In the genomic region with DNA sequence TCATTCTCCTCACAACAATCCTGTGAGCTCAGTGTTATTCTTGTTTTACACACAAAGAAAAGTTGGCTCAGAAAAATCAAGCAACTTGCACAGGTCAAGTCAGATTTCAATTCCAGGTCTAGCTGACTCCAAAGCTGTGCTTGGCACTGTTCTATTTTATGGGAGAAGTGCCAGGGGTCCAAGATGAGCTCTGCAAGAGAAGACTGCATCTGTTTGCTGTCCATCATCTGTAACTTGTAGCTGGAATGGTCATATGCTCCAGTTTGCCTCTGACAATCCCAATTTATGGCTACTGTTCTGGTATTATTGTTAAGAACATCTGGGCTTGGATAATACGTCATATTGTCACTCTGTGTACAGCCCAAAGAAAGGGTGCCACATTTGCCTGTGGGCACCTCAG, we compare ENCODE assay signal across 25 cellular contexts. TPM values are rescaled to one million over a fixed set of nuclear protein-coding genes. Genes with fewer than 3 reads are reported as not detected.
"Had no signal": no experiment of that assay in that cellular context is flagged by ENCODE, and none has a peak within 500 bp of the region (broad histone marks: within the 10 kb centered on the region; RNA-seq: fewer than 3 reads in every experiment).

No MANE protein-coding gene starts in this region.

- DNase-seq: hypothalamus; immature natural killer cell; left ventricle myocardium inferior; mesendoderm; naive thymus-derived CD4-positive, alpha-beta T cell; ovary; retina; right cardiac atrium; sigmoid colon; stimulated activated CD4-positive, alpha-beta T cell treated with anti-CD3 and anti-CD28 coated beads, Interleukin-1b, Interleukin-23, amount 100 ng/mL, for 48 hours; stimulated activated CD4-positive, alpha-beta T cell treated with anti-CD3 and anti-CD28 coated beads, Interleukin-2, amount 100 ng/mL, for 48 hours; stimulated activated CD4-positive, alpha-beta T cell treated with anti-CD3 and anti-CD28 coated beads, Interleukin-4, amount 100 ng/mL, for 4 hours; stimulated activated CD8-positive, alpha-beta memory T cell treated with anti-CD3 and anti-CD28 coated beads, Interleukin-4, amount 100 ng/mL, for 48 hours; stimulated activated naive CD4-positive, alpha-beta T cell treated with Interleukin-2 at 50 U/mL for 16 hours; stimulated activated naive CD8-positive, alpha-beta T cell treated with anti-CD3 and anti-CD28 coated beads, Interleukin-15, amount 100 ng/mL, for 72 hours; transverse colon; upper lobe of left lung had no signal

- ATAC-seq: naive thymus-derived CD4-positive, alpha-beta T cell; natural killer cell treated with Interleukin-12 subunit alpha and Interleukin-12 subunit beta and Interleukin-15 and Interleukin-18, amount 100 ng/mL, for 72 hours; right cardiac atrium; stimulated activated memory B cell treated with anti-CD40 and anti-IgM and Interleukin-4, amounts not matched to agents 10 μg/mL and 1 μg/mL and 100 μg/mL, for 72 hours; stimulated activated naive CD8-positive, alpha-beta T cell treated with anti-CD3 and anti-CD28 coated beads, Interleukin-15, amount 100 ng/mL, for 72 hours had no signal

- FAIRE-seq: islet of Langerhans had no signal

- H3K27ac ChIP-seq: left ventricle myocardium inferior, ovary, sigmoid colon, transverse colon, upper lobe of left lung, vagina had no signal

- H3K4me1 ChIP-seq: left ventricle myocardium inferior, sigmoid colon, transverse colon, upper lobe of left lung, vagina had no signal

- H3K36me3 ChIP-seq: left ventricle myocardium inferior, ovary, sigmoid colon, transverse colon, upper lobe of left lung, vagina had no signal

- H3K4me2 ChIP-seq: smooth muscle cell had no signal

- H3K4me3 ChIP-seq: left ventricle myocardium inferior, lung, ovary, sigmoid colon, smooth muscle cell, transverse colon, upper lobe of left lung, vagina had no signal

- H3K9me3 ChIP-seq: ovary, vagina had no signal

- H3K27me3 ChIP-seq: ovary, sigmoid colon, upper lobe of left lung, vagina had no signal

RNA-seq across cellular contexts. Expression of gene KCNF1, which starts 28.9 kb away (rescaled TPM):
- total RNA-seq: lower leg skin; mononuclear cell; naive thymus-derived CD4-positive, alpha-beta T cell; natural killer cell treated with Interleukin-12 subunit alpha and Interleukin-12 subunit beta and Interleukin-15 and Interleukin-18, amount 100 ng/mL, for 72 hours; smooth muscle cell; vagina had no signal
- polyA plus RNA-seq: immature natural killer cell; naive thymus-derived CD4-positive, alpha-beta T cell had no signal
